In genomic region chr4:11165052-11165451, GRCh38 we compare ENCODE assay signal across 20 cellular contexts.
"Had no signal": no experiment of that assay in that cellular context is flagged by ENCODE, and none has a peak within 500 bp of the region (broad histone marks: within the 10 kb centered on the region; RNA-seq: fewer than 3 reads in every experiment).

No MANE protein-coding gene starts in this region.

- H3K27ac ChIP-seq: dorsolateral prefrontal cortex, gastroesophageal sphincter, heart left ventricle, suprapubic skin, transverse colon had no signal

- H3K36me3 ChIP-seq: gastroesophageal sphincter, heart left ventricle, suprapubic skin, transverse colon had no signal

- ATAC-seq: activated CD4-positive, alpha-beta T cell treated with anti-CD3 and anti-CD28 coated beads for 36 hours; gastroesophageal sphincter; heart left ventricle; natural killer cell treated with Interleukin-12 subunit alpha and Interleukin-12 subunit beta and Interleukin-15 and Interleukin-18, amount 100 ng/mL, for 72 hours; stimulated activated naive CD8-positive, alpha-beta T cell treated with anti-CD3 and anti-CD28 coated beads, Interleukin-15, Interleukin-2, amounts not matched to agents 100 U/mL and 50 U/mL, for 24 hours; T-cell; WTC11 had no signal

- H3K27me3 ChIP-seq: dorsolateral prefrontal cortex, gastroesophageal sphincter, heart left ventricle, suprapubic skin, transverse colon had no signal

- H3K9me3 ChIP-seq: gastroesophageal sphincter, heart left ventricle, suprapubic skin, transverse colon had no signal

- H3K4me1 ChIP-seq: gastroesophageal sphincter, heart left ventricle, suprapubic skin, transverse colon had no signal

- H3K4me3 ChIP-seq: dorsolateral prefrontal cortex, gastroesophageal sphincter, heart left ventricle, suprapubic skin, transverse colon had no signal

- DNase-seq: activated CD4-positive, alpha-beta memory T cell treated with anti-CD3 and anti-CD28 coated beads for 36 hours; activated CD4-positive, alpha-beta T cell treated with anti-CD3 and anti-CD28 coated beads for 36 hours; activated naive CD8-positive, alpha-beta T cell treated with anti-CD3 and anti-CD28 coated beads for 36 hours; amniotic stem cell; central memory CD4-positive, alpha-beta T cell; dorsolateral prefrontal cortex; heart left ventricle; immature natural killer cell; nucleus accumbens; posterior cingulate gyrus; retina; stimulated activated CD4-positive, alpha-beta T cell treated with anti-CD3 and anti-CD28 coated beads, Interleukin-12 subunit alpha, Interleukin-12 subunit beta, amount 100 ng/mL, for 4 hours; stimulated activated CD4-positive, alpha-beta T cell treated with anti-CD3 and anti-CD28 coated beads, Interleukin-1b, Interleukin-23, amount 100 ng/mL, for 48 hours; stimulated activated naive CD8-positive, alpha-beta T cell treated with anti-CD3 and anti-CD28 coated beads, Interleukin-15, Interleukin-2, amounts not matched to agents 100 U/mL and 50 U/mL, for 24 hours; T-cell; transverse colon had no signal
